Comparison of ENCODE assay signal across 1 cellular context in the genomic region with DNA sequence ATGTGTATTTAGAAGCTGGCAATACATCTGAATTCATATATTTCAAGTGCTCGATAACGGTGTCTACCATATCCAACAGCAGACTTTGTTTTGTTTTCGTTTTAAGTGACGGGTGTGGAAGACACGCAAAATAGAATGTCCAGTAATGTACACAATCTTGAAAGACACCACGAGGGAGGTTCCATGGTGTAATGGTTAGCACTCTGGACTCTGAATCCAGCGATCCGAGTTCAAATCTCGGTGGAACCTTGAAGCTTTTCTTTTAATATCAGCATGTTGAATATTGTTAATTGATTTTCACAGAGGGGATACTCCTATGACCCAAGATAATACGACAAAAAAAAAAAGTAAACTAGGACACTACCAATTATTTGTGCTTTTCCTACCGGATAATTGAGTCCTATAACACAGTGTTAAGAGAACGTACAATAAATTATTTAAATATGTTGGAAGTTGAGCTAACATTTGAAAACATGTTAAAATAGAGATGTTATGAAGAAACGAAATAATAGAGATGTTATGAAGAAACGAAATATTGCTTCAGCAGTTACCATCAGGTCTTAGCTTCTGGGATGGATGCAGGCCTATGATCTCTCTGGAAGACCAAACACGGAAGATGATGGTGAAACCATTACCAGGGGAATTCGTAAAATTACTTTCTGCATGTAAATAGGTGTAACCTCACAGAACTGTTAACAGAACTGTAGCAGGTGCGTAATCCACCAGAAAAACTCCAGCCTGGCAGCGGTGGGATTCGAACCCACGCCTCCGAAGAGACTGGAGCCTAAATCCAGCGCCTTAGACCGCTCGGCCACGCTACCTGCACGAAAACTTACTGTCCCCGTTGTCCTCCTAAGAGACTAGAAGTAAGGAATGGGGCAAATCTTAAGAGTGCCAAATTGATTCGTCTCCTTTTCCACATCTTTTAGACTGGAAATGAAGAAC.
TF ChIP-seq lines count a peak whose summit lies in the region.

No MANE protein-coding gene starts in this region.

TF ChIP-seq in K562, 482 proteins besides CTCF, POLR2A, EP300 and RAD21 (continued from another document and continues in another):
- TF ChIP-seq RREB1 (CRISPR knock-in tag; IDR thresholded peaks at IDR 0.05) (no peak), ARID1B (IDR thresholded peaks at IDR 0.05) (no peak), SAFB (IDR thresholded peaks at IDR 0.05; ENCODE audit: borderline replicate concordance, low read depth, low read length) (no peak), ZNF277 (CRISPR knock-in tag; IDR thresholded peaks at IDR 0.05; ENCODE audit: borderline replicate concordance) (no peak), FOSL1 (tag; conservative IDR thresholded peaks at IDR 0.05) (no peak), ZNF175 (CRISPR knock-in tag; IDR thresholded peaks at IDR 0.05; ENCODE audit: low read depth) (0 out of 2 replicates have a peak, but pooled peaks have one; percentile 36), ARNT (IDR thresholded peaks at IDR 0.05) (no peak; a peak in 1 of 4 replicates), TBL1XR1 (IDR thresholded peaks at IDR 0.05; ENCODE audit: low read length in 2 of 2) (peak; percentile 72 to 98; a peak in 3 of 4 replicates), DEAF1 (CRISPR knock-in tag; IDR thresholded peaks at IDR 0.05) (no peak), ZNF445 (CRISPR knock-in tag; IDR thresholded peaks at IDR 0.05; ENCODE audit: low read depth) (no peak), RBM17 (IDR thresholded peaks at IDR 0.05; ENCODE audit: borderline replicate concordance, low read depth, low read length) (no peak), ZKSCAN3 (CRISPR knock-in tag; IDR thresholded peaks at IDR 0.05) (no peak), ZNF77 (CRISPR knock-in tag; IDR thresholded peaks at IDR 0.05) (no peak), CREM (IDR thresholded peaks at IDR 0.05; ENCODE audit: low read depth) (peak; percentile 18; the same call in 1 of the 2 replicates), HDGF (IDR thresholded peaks at IDR 0.05) (no peak), SMARCA5 (IDR thresholded peaks at IDR 0.05) (no peak), KAT7 (CRISPR knock-in tag; IDR thresholded peaks at IDR 0.05; ENCODE audit: borderline replicate concordance) (no peak), SLC30A9 (CRISPR knock-in tag; IDR thresholded peaks at IDR 0.05) (no peak), ZNF146 (CRISPR knock-in tag; IDR thresholded peaks at IDR 0.05; ENCODE audit: unreplicated experiment) (no peak), ZNF24 (IDR thresholded peaks at IDR 0.05) (peak; percentile 43; the same call in 1 of the 2 replicates), ZNF785 (CRISPR knock-in tag; IDR thresholded peaks at IDR 0.05) (no peak), MEF2D (tag; conservative IDR thresholded peaks at IDR 0.05; ENCODE audit: low read depth) (no peak), USF2 (CRISPR knock-in tag; IDR thresholded peaks at IDR 0.05) (no peak), CCAR2 (IDR thresholded peaks at IDR 0.05; ENCODE audit: low read depth, low read length) (no peak), ZNF212 (CRISPR knock-in tag; IDR thresholded peaks at IDR 0.05) (no peak), HOXB6 (CRISPR knock-in tag; IDR thresholded peaks at IDR 0.05; ENCODE audit: borderline replicate concordance) (no peak), MYC (IDR thresholded peaks at IDR 0.05; ENCODE audit: low read depth, low read length) (0 out of 2 replicates have a peak, but pooled peaks have one; percentile 36), MYC (CRISPR knock-in tag; IDR thresholded peaks at IDR 0.05; ENCODE audit: borderline replicate concordance, low read depth) (no peak), ADNP (tag; IDR thresholded peaks at IDR 0.05) (peak; percentile 96), HMBOX1 (IDR thresholded peaks at IDR 0.05) (peak; percentile 81), ZNF282 (CRISPR knock-in tag; IDR thresholded peaks at IDR 0.05) (no peak), RBM39 (optimal IDR thresholded peaks at IDR 0.05; ENCODE audit: low read depth, low read length) (no peak), CREB3 (tag; conservative IDR thresholded peaks at IDR 0.05; ENCODE audit: low read depth) (no peak), BRD4 (IDR thresholded peaks at IDR 0.05) (peak; percentile 65; the same call in 1 of the 2 replicates), CAMTA2 (CRISPR knock-in tag; conservative IDR thresholded peaks at IDR 0.05) (no peak), KLF13 (tag; IDR thresholded peaks at IDR 0.05; ENCODE audit: borderline replicate concordance, low read depth) (no peak), MAFF (IDR thresholded peaks at IDR 0.05; ENCODE audit: low read length) (no peak), PCBP2 (IDR thresholded peaks at IDR 0.05; ENCODE audit: low read depth, low read length, poor library complexity, severe bottlenecking) (no peak), NEUROD1 (IDR thresholded peaks at IDR 0.05; ENCODE audit: borderline replicate concordance, low read depth, low read length, partially characterized antibody) (no peak), FOXA1 (IDR thresholded peaks at IDR 0.05; ENCODE audit: borderline replicate concordance) (no peak)
- TF ChIP-seq, protein P1, sequence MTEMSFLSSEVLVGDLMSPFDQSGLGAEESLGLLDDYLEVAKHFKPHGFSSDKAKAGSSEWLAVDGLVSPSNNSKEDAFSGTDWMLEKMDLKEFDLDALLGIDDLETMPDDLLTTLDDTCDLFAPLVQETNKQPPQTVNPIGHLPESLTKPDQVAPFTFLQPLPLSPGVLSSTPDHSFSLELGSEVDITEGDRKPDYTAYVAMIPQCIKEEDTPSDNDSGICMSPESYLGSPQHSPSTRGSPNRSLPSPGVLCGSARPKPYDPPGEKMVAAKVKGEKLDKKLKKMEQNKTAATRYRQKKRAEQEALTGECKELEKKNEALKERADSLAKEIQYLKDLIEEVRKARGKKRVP (CRISPR knock-in tag; IDR thresholded peaks at IDR 0.05) = no peak
- TF ChIP-seq, protein P2, sequence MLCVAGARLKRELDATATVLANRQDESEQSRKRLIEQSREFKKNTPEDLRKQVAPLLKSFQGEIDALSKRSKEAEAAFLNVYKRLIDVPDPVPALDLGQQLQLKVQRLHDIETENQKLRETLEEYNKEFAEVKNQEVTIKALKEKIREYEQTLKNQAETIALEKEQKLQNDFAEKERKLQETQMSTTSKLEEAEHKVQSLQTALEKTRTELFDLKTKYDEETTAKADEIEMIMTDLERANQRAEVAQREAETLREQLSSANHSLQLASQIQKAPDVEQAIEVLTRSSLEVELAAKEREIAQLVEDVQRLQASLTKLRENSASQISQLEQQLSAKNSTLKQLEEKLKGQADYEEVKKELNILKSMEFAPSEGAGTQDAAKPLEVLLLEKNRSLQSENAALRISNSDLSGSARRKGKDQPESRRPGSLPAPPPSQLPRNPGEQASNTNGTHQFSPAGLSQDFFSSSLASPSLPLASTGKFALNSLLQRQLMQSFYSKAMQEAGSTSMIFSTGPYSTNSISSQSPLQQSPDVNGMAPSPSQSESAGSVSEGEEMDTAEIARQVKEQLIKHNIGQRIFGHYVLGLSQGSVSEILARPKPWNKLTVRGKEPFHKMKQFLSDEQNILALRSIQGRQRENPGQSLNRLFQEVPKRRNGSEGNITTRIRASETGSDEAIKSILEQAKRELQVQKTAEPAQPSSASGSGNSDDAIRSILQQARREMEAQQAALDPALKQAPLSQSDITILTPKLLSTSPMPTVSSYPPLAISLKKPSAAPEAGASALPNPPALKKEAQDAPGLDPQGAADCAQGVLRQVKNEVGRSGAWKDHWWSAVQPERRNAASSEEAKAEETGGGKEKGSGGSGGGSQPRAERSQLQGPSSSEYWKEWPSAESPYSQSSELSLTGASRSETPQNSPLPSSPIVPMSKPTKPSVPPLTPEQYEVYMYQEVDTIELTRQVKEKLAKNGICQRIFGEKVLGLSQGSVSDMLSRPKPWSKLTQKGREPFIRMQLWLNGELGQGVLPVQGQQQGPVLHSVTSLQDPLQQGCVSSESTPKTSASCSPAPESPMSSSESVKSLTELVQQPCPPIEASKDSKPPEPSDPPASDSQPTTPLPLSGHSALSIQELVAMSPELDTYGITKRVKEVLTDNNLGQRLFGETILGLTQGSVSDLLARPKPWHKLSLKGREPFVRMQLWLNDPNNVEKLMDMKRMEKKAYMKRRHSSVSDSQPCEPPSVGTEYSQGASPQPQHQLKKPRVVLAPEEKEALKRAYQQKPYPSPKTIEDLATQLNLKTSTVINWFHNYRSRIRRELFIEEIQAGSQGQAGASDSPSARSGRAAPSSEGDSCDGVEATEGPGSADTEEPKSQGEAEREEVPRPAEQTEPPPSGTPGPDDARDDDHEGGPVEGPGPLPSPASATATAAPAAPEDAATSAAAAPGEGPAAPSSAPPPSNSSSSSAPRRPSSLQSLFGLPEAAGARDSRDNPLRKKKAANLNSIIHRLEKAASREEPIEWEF (CRISPR knock-in tag; IDR thresholded peaks at IDR 0.05) = no peak
